Comparison of ENCODE assay signal across 26 cellular contexts in genomic region chr18:40789286-40789685, GRCh38.
"Had no signal": no experiment of that assay in that cellular context is flagged by ENCODE, and none has a peak within 500 bp of the region (broad histone marks: within the 10 kb centered on the region; RNA-seq: fewer than 3 reads in every experiment).

No MANE protein-coding gene starts in this region.

- H3K4me3 ChIP-seq: Peyer's patch, SJCRH30 had no signal

- DNase-seq: activated CD4-positive, alpha-beta memory T cell treated with anti-CD3 and anti-CD28 coated beads for 36 hours; activated CD4-positive, alpha-beta T cell treated with anti-CD3 and anti-CD28 coated beads, Interleukin-2, amount 10 ng/mL, durations not matched to agents 7 days and 5 days; activated CD4-positive, CD25-positive, alpha-beta regulatory T cell; activated CD8-positive, alpha-beta memory T cell treated with anti-CD3 and anti-CD28 coated beads for 24 hours; activated gamma-delta T cell; activated naive CD4-positive, alpha-beta T cell treated with anti-CD3 and anti-CD28 coated beads, Interleukin-2, amount 10 ng/mL, durations not matched to agents 7 days and 5 days; activated naive CD8-positive, alpha-beta T cell treated with anti-CD3 and anti-CD28 coated beads for 36 hours; activated T-cell treated with anti-CD3 and anti-CD28 coated beads, Interleukin-2, amount 50 U/mL, for 4 hours; Karpas-422; NCI-H1105 treated with DMSO at 0.1 percent for 48 hours; NCI-H1436 treated with DMSO at 0.1 percent for 48 hours; NCI-H187; NCI-H2081; NCI-H510A treated with DMSO at 0.1 percent for 48 hours; NCI-H69; NK-92 treated with Interleukin-12 subunit alpha and Interleukin-12 subunit beta, amount 100 ng/mL, for 24 hours; OCI-M1; Peyer's patch; Right ventricle myocardium superior; SJCRH30; SK-N-SH; T-helper 1 cell had no signal

- H3K27me3 ChIP-seq: Peyer's patch, SJCRH30 had no signal

- H3K9me3 Mint-ChIP-seq: activated CD4-positive, alpha-beta T cell treated with anti-CD3 and anti-CD28 coated beads, Interleukin-2, amount 10 ng/mL, durations not matched to agents 7 days and 5 days had no signal

- H3K27me3 Mint-ChIP-seq: activated CD4-positive, alpha-beta memory T cell treated with anti-CD3 and anti-CD28 coated beads for 36 hours; activated CD4-positive, alpha-beta T cell treated with anti-CD3 and anti-CD28 coated beads, Interleukin-2, amount 10 ng/mL, durations not matched to agents 7 days and 5 days; activated naive CD4-positive, alpha-beta T cell treated with anti-CD3 and anti-CD28 coated beads, Interleukin-2, amount 10 ng/mL, durations not matched to agents 7 days and 5 days; activated naive CD8-positive, alpha-beta T cell treated with anti-CD3 and anti-CD28 coated beads for 36 hours; activated T-helper 17 cell treated with anti-CD3 and anti-CD28 coated beads, Interleukin-2, amount 50 U/mL, for 72 hours; central memory CD8-positive, alpha-beta T cell had no signal

- H3K36me3 ChIP-seq: Peyer's patch, SJCRH30 had no signal

- H3K9ac ChIP-seq: SK-N-SH had no signal

- H3K4me2 ChIP-seq: SK-N-SH had no signal

- H3K4me1 Mint-ChIP-seq: activated CD4-positive, alpha-beta T cell treated with anti-CD3 and anti-CD28 coated beads, Interleukin-2, amount 10 ng/mL, durations not matched to agents 7 days and 5 days; activated naive CD4-positive, alpha-beta T cell treated with anti-CD3 and anti-CD28 coated beads, Interleukin-2, amount 10 ng/mL, durations not matched to agents 7 days and 5 days; activated naive CD8-positive, alpha-beta T cell treated with anti-CD3 and anti-CD28 coated beads for 36 hours; activated T-helper 17 cell treated with anti-CD3 and anti-CD28 coated beads, Interleukin-2, amount 50 U/mL, for 72 hours; central memory CD8-positive, alpha-beta T cell had no signal

- H3K9me3 ChIP-seq: Peyer's patch, SJCRH30, SK-N-SH had no signal

- H3K36me3 Mint-ChIP-seq: activated CD4-positive, alpha-beta memory T cell treated with anti-CD3 and anti-CD28 coated beads for 36 hours; activated naive CD4-positive, alpha-beta T cell treated with anti-CD3 and anti-CD28 coated beads, Interleukin-2, amount 10 ng/mL, durations not matched to agents 7 days and 5 days; activated naive CD8-positive, alpha-beta T cell treated with anti-CD3 and anti-CD28 coated beads for 36 hours had no signal

- H3K4me3 Mint-ChIP-seq: activated CD4-positive, alpha-beta memory T cell treated with anti-CD3 and anti-CD28 coated beads for 36 hours; activated CD4-positive, alpha-beta T cell treated with anti-CD3 and anti-CD28 coated beads, Interleukin-2, amount 10 ng/mL, durations not matched to agents 7 days and 5 days; activated naive CD4-positive, alpha-beta T cell treated with anti-CD3 and anti-CD28 coated beads, Interleukin-2, amount 10 ng/mL, durations not matched to agents 7 days and 5 days; activated naive CD8-positive, alpha-beta T cell treated with anti-CD3 and anti-CD28 coated beads for 36 hours; activated T-cell treated with anti-CD3 and anti-CD28 coated beads, Interleukin-2, amount 50 U/mL, for 4 hours; activated T-helper 17 cell treated with anti-CD3 and anti-CD28 coated beads, Interleukin-2, amount 50 U/mL, for 72 hours; central memory CD8-positive, alpha-beta T cell had no signal

- H3K27ac Mint-ChIP-seq: activated CD4-positive, alpha-beta memory T cell treated with anti-CD3 and anti-CD28 coated beads for 36 hours; activated CD4-positive, alpha-beta T cell treated with anti-CD3 and anti-CD28 coated beads, Interleukin-2, amount 10 ng/mL, durations not matched to agents 7 days and 5 days; activated naive CD4-positive, alpha-beta T cell treated with anti-CD3 and anti-CD28 coated beads, Interleukin-2, amount 10 ng/mL, durations not matched to agents 7 days and 5 days; activated naive CD8-positive, alpha-beta T cell treated with anti-CD3 and anti-CD28 coated beads for 36 hours; activated T-helper 17 cell treated with anti-CD3 and anti-CD28 coated beads, Interleukin-2, amount 50 U/mL, for 72 hours had no signal

- H3K4me1 ChIP-seq: Peyer's patch, SJCRH30 had no signal

- H3K27ac ChIP-seq: Peyer's patch, RWPE1, SJCRH30, VCaP had no signal
